1 cellular context compared by ENCODE assay signal in genomic region chr5:73519531-73520283, GRCh38.
TF ChIP-seq lines count a peak whose summit lies in the region.

No MANE protein-coding gene starts in this region.

TF ChIP-seq in K562, 482 proteins besides CTCF, POLR2A, EP300 and RAD21 (continued from another document):
- TF ChIP-seq, protein P1, sequence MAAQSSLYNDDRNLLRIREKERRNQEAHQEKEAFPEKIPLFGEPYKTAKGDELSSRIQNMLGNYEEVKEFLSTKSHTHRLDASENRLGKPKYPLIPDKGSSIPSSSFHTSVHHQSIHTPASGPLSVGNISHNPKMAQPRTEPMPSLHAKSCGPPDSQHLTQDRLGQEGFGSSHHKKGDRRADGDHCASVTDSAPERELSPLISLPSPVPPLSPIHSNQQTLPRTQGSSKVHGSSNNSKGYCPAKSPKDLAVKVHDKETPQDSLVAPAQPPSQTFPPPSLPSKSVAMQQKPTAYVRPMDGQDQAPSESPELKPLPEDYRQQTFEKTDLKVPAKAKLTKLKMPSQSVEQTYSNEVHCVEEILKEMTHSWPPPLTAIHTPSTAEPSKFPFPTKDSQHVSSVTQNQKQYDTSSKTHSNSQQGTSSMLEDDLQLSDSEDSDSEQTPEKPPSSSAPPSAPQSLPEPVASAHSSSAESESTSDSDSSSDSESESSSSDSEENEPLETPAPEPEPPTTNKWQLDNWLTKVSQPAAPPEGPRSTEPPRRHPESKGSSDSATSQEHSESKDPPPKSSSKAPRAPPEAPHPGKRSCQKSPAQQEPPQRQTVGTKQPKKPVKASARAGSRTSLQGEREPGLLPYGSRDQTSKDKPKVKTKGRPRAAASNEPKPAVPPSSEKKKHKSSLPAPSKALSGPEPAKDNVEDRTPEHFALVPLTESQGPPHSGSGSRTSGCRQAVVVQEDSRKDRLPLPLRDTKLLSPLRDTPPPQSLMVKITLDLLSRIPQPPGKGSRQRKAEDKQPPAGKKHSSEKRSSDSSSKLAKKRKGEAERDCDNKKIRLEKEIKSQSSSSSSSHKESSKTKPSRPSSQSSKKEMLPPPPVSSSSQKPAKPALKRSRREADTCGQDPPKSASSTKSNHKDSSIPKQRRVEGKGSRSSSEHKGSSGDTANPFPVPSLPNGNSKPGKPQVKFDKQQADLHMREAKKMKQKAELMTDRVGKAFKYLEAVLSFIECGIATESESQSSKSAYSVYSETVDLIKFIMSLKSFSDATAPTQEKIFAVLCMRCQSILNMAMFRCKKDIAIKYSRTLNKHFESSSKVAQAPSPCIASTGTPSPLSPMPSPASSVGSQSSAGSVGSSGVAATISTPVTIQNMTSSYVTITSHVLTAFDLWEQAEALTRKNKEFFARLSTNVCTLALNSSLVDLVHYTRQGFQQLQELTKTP (IDR thresholded peaks at IDR 0.05; ENCODE audit: low read depth in 1 of 2, partially characterized antibody in 2 of 2): no peak
- TF ChIP-seq LARP7 (IDR thresholded peaks at IDR 0.05) (0 out of 2 replicates have a peak, but pooled peaks have one; percentile 17), DEAF1 (CRISPR knock-in tag; IDR thresholded peaks at IDR 0.05) (0 out of 2 replicates have a peak, but pooled peaks have one; percentile 40), ZNF3 (CRISPR knock-in tag; IDR thresholded peaks at IDR 0.05) (no peak), SMARCC2 (IDR thresholded peaks at IDR 0.05; ENCODE audit: low read depth) (no peak), ZNF280A (IDR thresholded peaks at IDR 0.05; ENCODE audit: low read depth, partially characterized antibody) (no peak), PRPF4 (IDR thresholded peaks at IDR 0.05; ENCODE audit: insufficient read depth, low read depth, low read length, poor library complexity, severe bottlenecking) (no peak), EP400 (IDR thresholded peaks at IDR 0.05) (no peak), HDAC2 (IDR thresholded peaks at IDR 0.05) (no peak), CTBP1 (IDR thresholded peaks at IDR 0.05; ENCODE audit: borderline replicate concordance) (peak; percentile 25; the same call in 1 of the 2 replicates), HDAC8 (tag; IDR thresholded peaks at IDR 0.05) (no peak), FOXK2 (conservative IDR thresholded peaks at IDR 0.05 in 1 of 2, IDR thresholded peaks at IDR 0.05 in 1 of 2; ENCODE audit: low read depth in 2 of 2) (no peak), NR3C1 (CRISPR knock-in tag; IDR thresholded peaks at IDR 0.05) (no peak), MCM5 (IDR thresholded peaks at IDR 0.05; ENCODE audit: low read depth) (no peak), CXXC5 (CRISPR knock-in tag; IDR thresholded peaks at IDR 0.05) (peak; percentile 42; the same call in 1 of the 2 replicates), MTA3 (IDR thresholded peaks at IDR 0.05; ENCODE audit: borderline replicate concordance) (peak; percentile 54; the same call in 1 of the 2 replicates), ZNF316 (IDR thresholded peaks at IDR 0.05) (0 out of 2 replicates have a peak, but pooled peaks have one; percentile 1), DPF2 (IDR thresholded peaks at IDR 0.05) (peak; percentile 42; the same call in 1 of the 2 replicates), ZNF24 (IDR thresholded peaks at IDR 0.05) (0 out of 2 replicates have a peak, but pooled peaks have one; percentile 6), STAG1 (CRISPR knock-in tag; IDR thresholded peaks at IDR 0.05; ENCODE audit: borderline replicate concordance) (peak; percentile 28; the same call in 1 of the 2 replicates), ZZZ3 (IDR thresholded peaks at IDR 0.05) (no peak), TEAD1 (CRISPR knock-in tag; IDR thresholded peaks at IDR 0.05) (no peak)
- TF ChIP-seq, protein P2, sequence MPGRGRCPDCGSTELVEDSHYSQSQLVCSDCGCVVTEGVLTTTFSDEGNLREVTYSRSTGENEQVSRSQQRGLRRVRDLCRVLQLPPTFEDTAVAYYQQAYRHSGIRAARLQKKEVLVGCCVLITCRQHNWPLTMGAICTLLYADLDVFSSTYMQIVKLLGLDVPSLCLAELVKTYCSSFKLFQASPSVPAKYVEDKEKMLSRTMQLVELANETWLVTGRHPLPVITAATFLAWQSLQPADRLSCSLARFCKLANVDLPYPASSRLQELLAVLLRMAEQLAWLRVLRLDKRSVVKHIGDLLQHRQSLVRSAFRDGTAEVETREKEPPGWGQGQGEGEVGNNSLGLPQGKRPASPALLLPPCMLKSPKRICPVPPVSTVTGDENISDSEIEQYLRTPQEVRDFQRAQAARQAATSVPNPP (IDR thresholded peaks at IDR 0.05; ENCODE audit: borderline replicate concordance, insufficient read depth, insufficient read length): no peak
- TF ChIP-seq, protein P3, sequence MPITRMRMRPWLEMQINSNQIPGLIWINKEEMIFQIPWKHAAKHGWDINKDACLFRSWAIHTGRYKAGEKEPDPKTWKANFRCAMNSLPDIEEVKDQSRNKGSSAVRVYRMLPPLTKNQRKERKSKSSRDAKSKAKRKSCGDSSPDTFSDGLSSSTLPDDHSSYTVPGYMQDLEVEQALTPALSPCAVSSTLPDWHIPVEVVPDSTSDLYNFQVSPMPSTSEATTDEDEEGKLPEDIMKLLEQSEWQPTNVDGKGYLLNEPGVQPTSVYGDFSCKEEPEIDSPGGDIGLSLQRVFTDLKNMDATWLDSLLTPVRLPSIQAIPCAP (CRISPR knock-in tag; IDR thresholded peaks at IDR 0.05; ENCODE audit: borderline replicate concordance): no peak
- TF ChIP-seq, protein P4, sequence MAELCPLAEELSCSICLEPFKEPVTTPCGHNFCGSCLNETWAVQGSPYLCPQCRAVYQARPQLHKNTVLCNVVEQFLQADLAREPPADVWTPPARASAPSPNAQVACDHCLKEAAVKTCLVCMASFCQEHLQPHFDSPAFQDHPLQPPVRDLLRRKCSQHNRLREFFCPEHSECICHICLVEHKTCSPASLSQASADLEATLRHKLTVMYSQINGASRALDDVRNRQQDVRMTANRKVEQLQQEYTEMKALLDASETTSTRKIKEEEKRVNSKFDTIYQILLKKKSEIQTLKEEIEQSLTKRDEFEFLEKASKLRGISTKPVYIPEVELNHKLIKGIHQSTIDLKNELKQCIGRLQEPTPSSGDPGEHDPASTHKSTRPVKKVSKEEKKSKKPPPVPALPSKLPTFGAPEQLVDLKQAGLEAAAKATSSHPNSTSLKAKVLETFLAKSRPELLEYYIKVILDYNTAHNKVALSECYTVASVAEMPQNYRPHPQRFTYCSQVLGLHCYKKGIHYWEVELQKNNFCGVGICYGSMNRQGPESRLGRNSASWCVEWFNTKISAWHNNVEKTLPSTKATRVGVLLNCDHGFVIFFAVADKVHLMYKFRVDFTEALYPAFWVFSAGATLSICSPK (IDR thresholded peaks at IDR 0.05; ENCODE audit: borderline replicate concordance): no peak
- TF ChIP-seq, protein P5, sequence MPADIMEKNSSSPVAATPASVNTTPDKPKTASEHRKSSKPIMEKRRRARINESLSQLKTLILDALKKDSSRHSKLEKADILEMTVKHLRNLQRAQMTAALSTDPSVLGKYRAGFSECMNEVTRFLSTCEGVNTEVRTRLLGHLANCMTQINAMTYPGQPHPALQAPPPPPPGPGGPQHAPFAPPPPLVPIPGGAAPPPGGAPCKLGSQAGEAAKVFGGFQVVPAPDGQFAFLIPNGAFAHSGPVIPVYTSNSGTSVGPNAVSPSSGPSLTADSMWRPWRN (IDR thresholded peaks at IDR 0.05; ENCODE audit: low read depth): no peak
TF ChIP-seq in K562: peak in this region for 19.
